8 cellular contexts compared by ENCODE assay signal in the genomic region with DNA sequence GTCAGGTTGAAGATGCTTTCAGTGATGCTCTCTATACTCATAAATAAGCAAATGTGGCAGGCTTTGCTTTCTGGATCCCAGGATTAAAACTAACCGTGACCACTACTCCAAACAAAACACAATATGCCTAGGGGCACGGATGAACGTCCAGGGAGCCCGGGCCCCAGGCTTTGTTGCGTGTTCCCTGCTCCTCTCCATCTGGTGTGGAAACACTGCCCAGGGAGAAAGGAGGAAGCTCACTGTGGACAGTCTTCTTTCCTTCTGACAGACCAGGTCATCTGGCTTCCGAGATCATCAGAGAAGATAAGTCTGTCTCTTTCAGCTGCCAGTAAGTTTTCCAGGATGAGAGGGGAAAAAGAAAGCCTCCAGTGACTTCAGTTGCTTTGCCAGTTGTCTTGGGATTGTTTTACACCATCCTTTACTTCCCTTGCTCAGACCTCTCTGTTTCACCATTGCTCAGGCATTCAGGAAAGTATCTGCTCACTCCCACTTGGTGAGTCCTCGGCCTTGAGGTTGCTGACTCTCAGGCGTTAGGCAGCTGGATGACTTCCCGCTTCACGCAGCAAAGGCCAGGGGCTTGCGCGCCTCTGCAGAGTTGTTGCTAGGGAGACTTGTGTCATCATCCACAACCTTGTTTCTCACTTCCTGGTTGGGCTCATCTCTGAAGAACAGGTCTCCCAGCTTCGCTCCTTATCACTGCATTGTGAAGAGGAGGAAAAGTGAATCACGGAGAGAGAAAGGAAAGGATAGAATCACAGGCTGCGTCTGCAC. TPM values are rescaled to one million over a fixed set of nuclear protein-coding genes. Genes with fewer than 3 reads are reported as not detected.
DNase-seq lines count a peak whose midpoint lies in the region; ATAC-seq and TF ChIP-seq lines count a peak whose summit lies in the region.

No MANE protein-coding gene starts in this region.

- H3K9me3 Mint-ChIP-seq in nephron progenitor cell: no peaks in the 10 kb centered on the region

- H3K27ac Mint-ChIP-seq in nephron progenitor cell: peak overlapping the region; percentile 70

- H3K36me3 Mint-ChIP-seq in nephron progenitor cell (ENCODE audit: low read depth): peaks cover 42% of the 10 kb centered on the region

- DNase-seq in DMS153 (lab: John Stamatoyannopoulos, UW) (peak; percentile 95), nephron progenitor cell (no peak), amniotic stem cell (lab: John Stamatoyannopoulos, UW) (no peak), iPS-NIHi7 (ENCODE audit: extremely low spot score) (no peak), NCI-H69 (lab: John Stamatoyannopoulos, UW) (no peak)

- H3K4me1 ChIP-seq in OCI-LY3 (ENCODE audit: low read length): peaks cover 18% of the 10 kb centered on the region

- H3K79me2 ChIP-seq in OCI-LY3 (ENCODE audit: low read length): no peaks in the 10 kb centered on the region

- ATAC-seq in esophagus mucosa: peak; percentile 86
- ATAC-seq in activated CD4-positive, CD25-positive, alpha-beta regulatory T cell treated with anti-CD3 and anti-CD28 coated beads, Interleukin-2, amount 50 U/mL, for 24 hours: no peak

- H3K4me1 Mint-ChIP-seq in nephron progenitor cell: no peaks in the 10 kb centered on the region

- H3K27me3 ChIP-seq in OCI-LY3 (ENCODE audit: low read depth, low read length): no peaks in the 10 kb centered on the region

- no peaks in the 10 kb centered on the region for H3K9me3 ChIP-seq in OCI-LY3 (ENCODE audit: insufficient read depth, low read length)

- H3K27me3 Mint-ChIP-seq in nephron progenitor cell (ENCODE audit: low read depth, poor library complexity): peaks cover 2% of the 10 kb centered on the region

- no peak for TF ChIP-seq CTCF in OCI-LY3 (IDR thresholded peaks at IDR 0.05; ENCODE audit: low read depth, low read length)
- TF ChIP-seq CTCF in nephron progenitor cell (IDR thresholded peaks at IDR 0.05): no peak

- peak overlapping the region; percentile 13; the same call in 1 of the 2 replicates for H3K9ac ChIP-seq in OCI-LY3 (ENCODE audit: low read length)

- peak overlapping the region; percentile 57 for H3K4me2 ChIP-seq in OCI-LY3 (ENCODE audit: low read length)

- H3K27ac ChIP-seq in OCI-LY3 (ENCODE audit: low read length): no peak overlapping the region

- no peak overlapping the region for H2AFZ ChIP-seq in OCI-LY3 (ENCODE audit: low read depth, low read length)

- no peaks in the 10 kb centered on the region for H4K20me1 ChIP-seq in OCI-LY3 (ENCODE audit: insufficient read depth, low read length)

- H3K4me3 Mint-ChIP-seq in nephron progenitor cell: no peak overlapping the region

- no peaks in the 10 kb centered on the region for H3K36me3 ChIP-seq in OCI-LY3 (replicated peaks; ENCODE audit: low read depth, low read length)

- no peak overlapping the region for H3K4me3 ChIP-seq in OCI-LY3 (ENCODE audit: low read length)

RNA-seq across cellular contexts. Expression of gene PGD, which starts 20.6 kb away (rescaled TPM):
- 581 TPM for total RNA-seq in esophagus mucosa

RNA-seq across cellular contexts. Expression of gene CENPS, which starts 52.0 kb away (rescaled TPM):
- 11.8 TPM for total RNA-seq in esophagus mucosa
